Comparison of ENCODE assay signal across 28 cellular contexts in genomic region chr17:35645923-35646322, GRCh38.
"Had no signal": no experiment of that assay in that cellular context is flagged by ENCODE, and none has a peak within 500 bp of the region (broad histone marks: within the 10 kb centered on the region; RNA-seq: fewer than 3 reads in every experiment).

No MANE protein-coding gene starts in this region.

- DNase-seq: activated CD4-positive, alpha-beta memory T cell treated with anti-CD3 and anti-CD28 coated beads for 36 hours; activated CD4-positive, alpha-beta T cell treated with anti-CD3 and anti-CD28 coated beads, Interleukin-2, amount 10 ng/mL, durations not matched to agents 24 days and 14 days; activated CD4-positive, CD25-positive, alpha-beta regulatory T cell treated with anti-CD3 and anti-CD28 coated beads, Interleukin-2, amount 50 U/mL, for 72 hours; activated gamma-delta T cell treated with Interleukin-2 at 50 U/mL for 16 hours; activated T-cell treated with anti-CD3 and anti-CD28 coated beads, Interleukin-2, amount 50 U/mL, for 4 hours; adrenal gland; aorta; brain microvascular endothelial cell; cortex of kidney; effector memory CD8-positive, alpha-beta T cell; gastrocnemius medialis; islet precursor cell; left ventricle myocardium inferior; mesendoderm; natural killer cell; occipital lobe; spleen; stimulated activated naive CD4-positive, alpha-beta T cell; T-helper 17 cell; T1000; WERI-Rb-1 had no signal

- H3K9me3 ChIP-seq: adrenal gland, gastrocnemius medialis, left ventricle myocardium inferior, right atrium auricular region, spleen, tibial nerve had no signal

- H3K4me2 ChIP-seq: hepatocyte, neural progenitor cell had no signal

- H3K27me3 ChIP-seq: adrenal gland, brain microvascular endothelial cell, gastrocnemius medialis, hepatocyte, neural progenitor cell, right atrium auricular region, spleen, tibial nerve had no signal

- H3K27ac ChIP-seq: adrenal gland, brain microvascular endothelial cell, gastrocnemius medialis, hepatocyte, left ventricle myocardium inferior, neural progenitor cell, right atrium auricular region, spleen, tibial nerve, WERI-Rb-1 had no signal

- H3K4me1 ChIP-seq: adrenal gland, gastrocnemius medialis, left ventricle myocardium inferior, neural progenitor cell, right atrium auricular region, spleen, tibial nerve had no signal

- H2AFZ ChIP-seq: hepatocyte, neural progenitor cell had no signal

- H3K27me3 Mint-ChIP-seq: activated CD4-positive, alpha-beta memory T cell treated with anti-CD3 and anti-CD28 coated beads for 36 hours; activated CD4-positive, alpha-beta T cell treated with anti-CD3 and anti-CD28 coated beads, Interleukin-2, amount 10 ng/mL, durations not matched to agents 24 days and 14 days; activated T-helper 17 cell treated with anti-CD3 and anti-CD28 coated beads, Interleukin-2, amount 50 U/mL, for 72 hours; effector memory CD8-positive, alpha-beta T cell; T-helper 17 cell had no signal

- ATAC-seq: activated naive CD4-positive, alpha-beta T cell treated with anti-CD3 and anti-CD28 coated beads, Interleukin-2, amount 50 U/mL, for 72 hours; activated T-cell treated with anti-CD3 and anti-CD28 coated beads, Interleukin-2, amount 50 U/mL, for 4 hours; activated T-helper 17 cell treated with anti-CD3 and anti-CD28 coated beads, Interleukin-2, amount 50 U/mL, for 72 hours; effector memory CD8-positive, alpha-beta T cell; gastrocnemius medialis; natural killer cell; T-helper 17 cell had no signal

- H3K9me3 Mint-ChIP-seq: activated CD4-positive, alpha-beta memory T cell treated with anti-CD3 and anti-CD28 coated beads for 36 hours; activated CD4-positive, alpha-beta T cell treated with anti-CD3 and anti-CD28 coated beads, Interleukin-2, amount 10 ng/mL, durations not matched to agents 24 days and 14 days; activated naive CD4-positive, alpha-beta T cell treated with anti-CD3 and anti-CD28 coated beads, Interleukin-2, amount 50 U/mL, for 72 hours; activated T-cell treated with anti-CD3 and anti-CD28 coated beads, Interleukin-2, amount 50 U/mL, for 4 hours; activated T-helper 17 cell treated with anti-CD3 and anti-CD28 coated beads, Interleukin-2, amount 50 U/mL, for 72 hours; effector memory CD8-positive, alpha-beta T cell; natural killer cell; neural progenitor cell had no signal

- H3K4me1 Mint-ChIP-seq: activated CD4-positive, alpha-beta T cell treated with anti-CD3 and anti-CD28 coated beads, Interleukin-2, amount 10 ng/mL, durations not matched to agents 24 days and 14 days; activated T-helper 17 cell treated with anti-CD3 and anti-CD28 coated beads, Interleukin-2, amount 50 U/mL, for 72 hours; natural killer cell had no signal

- H3K79me2 ChIP-seq: hepatocyte had no signal

- H3K9ac ChIP-seq: neural progenitor cell had no signal

- H3K27ac Mint-ChIP-seq: activated CD4-positive, alpha-beta memory T cell treated with anti-CD3 and anti-CD28 coated beads for 36 hours; activated CD4-positive, alpha-beta T cell treated with anti-CD3 and anti-CD28 coated beads, Interleukin-2, amount 10 ng/mL, durations not matched to agents 24 days and 14 days; activated naive CD4-positive, alpha-beta T cell treated with anti-CD3 and anti-CD28 coated beads, Interleukin-2, amount 50 U/mL, for 72 hours; activated T-helper 17 cell treated with anti-CD3 and anti-CD28 coated beads, Interleukin-2, amount 50 U/mL, for 72 hours; natural killer cell; neural progenitor cell; T-helper 17 cell had no signal

- H3K4me3 ChIP-seq: adrenal gland, gastrocnemius medialis, hepatocyte, left ventricle myocardium inferior, lung, neural progenitor cell, right atrium auricular region, spleen, tibial nerve had no signal

- H3K4me3 Mint-ChIP-seq: activated CD4-positive, alpha-beta memory T cell treated with anti-CD3 and anti-CD28 coated beads for 36 hours; activated CD4-positive, alpha-beta T cell treated with anti-CD3 and anti-CD28 coated beads, Interleukin-2, amount 10 ng/mL, durations not matched to agents 24 days and 14 days; activated T-cell treated with anti-CD3 and anti-CD28 coated beads, Interleukin-2, amount 50 U/mL, for 4 hours; activated T-helper 17 cell treated with anti-CD3 and anti-CD28 coated beads, Interleukin-2, amount 50 U/mL, for 72 hours; effector memory CD8-positive, alpha-beta T cell; natural killer cell; neural progenitor cell; T-helper 17 cell had no signal
